Comparison of ENCODE assay signal across 16 cellular contexts in genomic region chr12:125140918-125141573, GRCh38. TPM values are rescaled to one million over a fixed set of nuclear protein-coding genes. Genes with fewer than 3 reads are reported as not detected.
DNase-seq lines count a peak whose midpoint lies in the region; ATAC-seq and TF ChIP-seq lines count a peak whose summit lies in the region.
"Had no signal": no experiment of that assay in that cellular context is flagged by ENCODE, and none has a peak within 500 bp of the region (broad histone marks: within the 10 kb centered on the region; RNA-seq: fewer than 3 reads in every experiment).

No MANE protein-coding gene starts in this region.

- H3K27me3 ChIP-seq in mammary epithelial cell (ENCODE audit: insufficient read depth, low read length) = no peaks in the 10 kb centered on the region
- H3K27me3 ChIP-seq in left lung = no peaks in the 10 kb centered on the region
- no peaks in the 10 kb centered on the region for H3K27me3 ChIP-seq in prostate gland (replicated peaks; ENCODE audit: insufficient read depth)
- H3K27me3 ChIP-seq: neural progenitor cell, vagina had no signal

- WGBS in mammary epithelial cell (ENCODE audit: low coverage, missing lambda C conversion rate) = 87% methylated on average over 13 of the region's 13 CpGs
- WGBS in prostate gland = 91% methylated on average over 13 of the region's 13 CpGs

- no peaks in the 10 kb centered on the region for H3K27me3 Mint-ChIP-seq in activated naive CD8-positive, alpha-beta T cell treated with anti-CD3 and anti-CD28 coated beads, Interleukin-2, amount 50 U/mL, for 24 hours
- H3K27me3 Mint-ChIP-seq: CD4-positive, alpha-beta memory T cell had no signal

- no peaks in the 10 kb centered on the region for H3K36me3 Mint-ChIP-seq in activated naive CD8-positive, alpha-beta T cell treated with anti-CD3 and anti-CD28 coated beads, Interleukin-2, amount 50 U/mL, for 24 hours (ENCODE audit: low read depth)

- in situ Hi-C loops in mammary epithelial cell (cut with MboI; ENCODE audit: low sequenced_read_pairs in 2 of 2) = no loop called here

- H3K9me3 ChIP-seq in mammary epithelial cell (replicated peaks; ENCODE audit: insufficient read depth, low read length) = no peaks in the 10 kb centered on the region
- H3K9me3 ChIP-seq in left lung = no peaks in the 10 kb centered on the region
- H3K9me3 ChIP-seq in prostate gland = no peaks in the 10 kb centered on the region
- H3K9me3 ChIP-seq: vagina had no signal

- H4K20me1 ChIP-seq in mammary epithelial cell (ENCODE audit: insufficient read depth, low read length) = no peaks in the 10 kb centered on the region

- intact Hi-C loops in mammary epithelial cell (cut with micrococcal nuclease) (no loop called here), left lung (cut with DNase I) (no loop called here), prostate gland (cut with DNase I) (no loop called here)

- no peak overlapping the region for H2AFZ ChIP-seq in mammary epithelial cell (ENCODE audit: low read depth, low read length)
- H2AFZ ChIP-seq: neural progenitor cell had no signal

- peaks cover 16% of the 10 kb centered on the region for H3K4me1 ChIP-seq in mammary epithelial cell (ENCODE audit: insufficient read depth, low read length)
- H3K4me1 ChIP-seq in left lung = no peaks in the 10 kb centered on the region
- no peaks in the 10 kb centered on the region for H3K4me1 ChIP-seq in prostate gland (replicated peaks)

- H3K27ac ChIP-seq in mammary epithelial cell (ENCODE audit: insufficient read depth, low read depth, low read length) (peak overlapping the region; percentile 44), left lung (no peak overlapping the region), prostate gland (no peak overlapping the region)
- H3K27ac ChIP-seq: KMS-11, neural progenitor cell, vagina had no signal

- TF ChIP-seq CTCF in mammary epithelial cell (conservative IDR thresholded peaks at IDR 0.05 in 1 of 2, IDR thresholded peaks at IDR 0.05 in 1 of 2; ENCODE audit: extremely low read depth in 1 of 2, insufficient read depth in 1 of 2, low read depth in 1 of 2, low read length in 2 of 2) (no peak), left lung (IDR thresholded peaks at IDR 0.05) (no peak), prostate gland (IDR thresholded peaks at IDR 0.05) (no peak)

- no peak overlapping the region for H3K9ac ChIP-seq in mammary epithelial cell (ENCODE audit: insufficient read depth, low read length)
- H3K9ac ChIP-seq: KMS-11, neural progenitor cell had no signal

- dilution Hi-C loops in mammary epithelial cell (cut with HindIII; ENCODE audit: low sequenced_read_pairs) = no loop called here

- no peaks in the 10 kb centered on the region for H3K79me2 ChIP-seq in mammary epithelial cell (ENCODE audit: insufficient read depth, low read length)

- DNase-seq in AG20443 (ENCODE audit: low spot score) (peak; percentile 62), M059J (ENCODE audit: low read depth) (peak; percentile 87), mammary epithelial cell (peak; percentile 77), left lung (no peak), H4 (ENCODE audit: low spot score) (no peak), prostate gland (ENCODE audit: low spot score) (no peak)
- no peak for DNase-seq in activated naive CD8-positive, alpha-beta T cell treated with anti-CD3 and anti-CD28 coated beads, Interleukin-2, amount 50 U/mL, for 24 hours
- DNase-seq: CD4-positive, alpha-beta memory T cell; foreskin melanocyte; left cardiac atrium; stimulated activated CD4-positive, alpha-beta T cell treated with anti-CD3 and anti-CD28 coated beads, Interleukin-15, amount 100 ng/mL, for 24 hours; stimulated activated CD8-positive, alpha-beta memory T cell treated with anti-CD3 and anti-CD28 coated beads, Interleukin-4, amount 100 ng/mL, for 48 hours had no signal

- H3K4me1 Mint-ChIP-seq in activated naive CD8-positive, alpha-beta T cell treated with anti-CD3 and anti-CD28 coated beads, Interleukin-2, amount 50 U/mL, for 24 hours = no peaks in the 10 kb centered on the region
- H3K4me1 Mint-ChIP-seq: CD4-positive, alpha-beta memory T cell had no signal

- CTCF ChIA-PET in mammary epithelial cell (lab: Charles Lee; ENCODE audit: low non-redundant PET) = no interaction called here

- H3K27ac Mint-ChIP-seq in activated naive CD8-positive, alpha-beta T cell treated with anti-CD3 and anti-CD28 coated beads, Interleukin-2, amount 50 U/mL, for 24 hours = no peak overlapping the region
- H3K27ac Mint-ChIP-seq: CD4-positive, alpha-beta memory T cell; neural progenitor cell had no signal

- no peak overlapping the region for H3K4me3 Mint-ChIP-seq in activated naive CD8-positive, alpha-beta T cell treated with anti-CD3 and anti-CD28 coated beads, Interleukin-2, amount 50 U/mL, for 24 hours
- H3K4me3 Mint-ChIP-seq: CD4-positive, alpha-beta memory T cell; neural progenitor cell had no signal

- peak; percentile 53 for ATAC-seq in left lung
- ATAC-seq in HG02884 (IDR thresholded peaks at IDR 0.05; ENCODE audit: unreplicated experiment) = no peak
- no peak for ATAC-seq in activated naive CD8-positive, alpha-beta T cell treated with anti-CD3 and anti-CD28 coated beads, Interleukin-2, amount 50 U/mL, for 24 hours

- H3K9me3 Mint-ChIP-seq in activated naive CD8-positive, alpha-beta T cell treated with anti-CD3 and anti-CD28 coated beads, Interleukin-2, amount 50 U/mL, for 24 hours = no peaks in the 10 kb centered on the region

- no TSS peak for BruUV-seq in mammary epithelial cell (replicated peaks; lab: Mats Ljungman, UMichigan)

- no peak overlapping the region for H3K4me2 ChIP-seq in mammary epithelial cell (ENCODE audit: insufficient read depth, low read depth, low read length)
- H3K4me2 ChIP-seq: KMS-11, neural progenitor cell had no signal

- no peaks in the 10 kb centered on the region for H3K36me3 ChIP-seq in mammary epithelial cell (ENCODE audit: insufficient read depth, low read length)
- H3K36me3 ChIP-seq in left lung = peaks cover 0 to 18% of the 10 kb centered on the region in 2 donors
- H3K36me3 ChIP-seq in prostate gland = no peaks in the 10 kb centered on the region
- H3K36me3 ChIP-seq: neural progenitor cell had no signal

- H3K4me3 ChIP-seq in mammary epithelial cell (replicated peaks in 1 of 3; ENCODE audit: insufficient read depth in 1 of 3, low read depth in 2 of 3, low read length in 3 of 3) (no peak overlapping the region), left lung (no peak overlapping the region), prostate gland (no peak overlapping the region)
- H3K4me3 ChIP-seq: neural progenitor cell, vagina had no signal

- TF ChIP-seq POLR2A in prostate gland (IDR thresholded peaks at IDR 0.05) = no peak

RNA-seq across cellular contexts. Expression of gene TMEM132B, which starts 45.1 kb away (rescaled TPM):
- total RNA-seq in M059J (2014; rRNA removed; shearing (Covaris generic)) = 0.02 TPM in 1 of 2 replicates, not detected in the other
- under 1 TPM; under 0.01 to 0.71 TPM for total RNA-seq in mammary epithelial cell
- polyA plus RNA-seq in mammary epithelial cell = 0.42 TPM
- polyA minus RNA-seq in mammary epithelial cell = 2.0 TPM
- under 1 TPM; 0.10 to 0.55 TPM for total RNA-seq in left lung
- 3.2 and 6.6 TPM in 2 replicates for total RNA-seq in H4 (2014; rRNA removed; shearing (Covaris generic))
- 1 to 10 TPM in 1 of 2 donors, under 1 TPM in 1; 0.23 to 5.5 TPM for total RNA-seq in prostate gland
- total RNA-seq: CD4-positive, alpha-beta memory T cell had no signal
- polyA plus RNA-seq: CD4-positive, alpha-beta memory T cell had no signal

Comparison
In these comparisons a context has a peak if more than half of its experiments do, and no peak if none do; other contexts are left out.
1. DNase-seq: peak in AG20443 (single experiment), M059J (single experiment) and mammary epithelial cell (single experiment); none in left lung (0 of 2), H4 (single experiment), activated naive CD8-positive, alpha-beta T cell treated with anti-CD3 and anti-CD28 coated beads, Interleukin-2, amount 50 U/mL, for 24 hours (single experiment) and prostate gland (single experiment).